In genomic region chr2:213187833-213188532, GRCh38 we compare ENCODE assay signal across 1 cellular context.
TF ChIP-seq lines count a peak whose summit lies in the region.

No MANE protein-coding gene starts in this region.

TF ChIP-seq in IMR-90, 13 proteins besides CTCF, POLR2A, EP300 and RAD21:
- TF ChIP-seq MAZ (IDR thresholded peaks at IDR 0.05; ENCODE audit: borderline replicate concordance, low read depth, low read length) (0 out of 2 replicates have a peak, but pooled peaks have one; percentile 24), BHLHE40 (IDR thresholded peaks at IDR 0.05; ENCODE audit: low read depth, low read length) (0 out of 2 replicates have a peak, but pooled peaks have one; percentile 3), SMC3 (IDR thresholded peaks at IDR 0.05; ENCODE audit: low read depth, low read length) (no peak)
